8 cellular contexts compared by ENCODE assay signal in genomic region chr2:119641562-119642258, GRCh38. TPM values are rescaled to one million over a fixed set of nuclear protein-coding genes. Genes with fewer than 3 reads are reported as not detected.
DNase-seq lines count a peak whose midpoint lies in the region; ATAC-seq and TF ChIP-seq lines count a peak whose summit lies in the region.

No MANE protein-coding gene starts in this region.

- H3K36me3 ChIP-seq in DOHH2 (ENCODE audit: control insufficient read depth, low read length) (no peaks in the 10 kb centered on the region), KMS-11 (ENCODE audit: insufficient read depth) (no peaks in the 10 kb centered on the region), neuronal stem cell (replicated peaks in 1 of 2; ENCODE audit: control insufficient read depth in 2 of 2, insufficient read depth in 2 of 2, low read length in 2 of 2) (no peaks in the 10 kb centered on the region)

- no peak overlapping the region for H4K8ac ChIP-seq in neuronal stem cell (ENCODE audit: low read depth, low read length)

- no peaks in the 10 kb centered on the region for H3K4me1 Mint-ChIP-seq in activated T-helper 17 cell treated with anti-CD3 and anti-CD28 coated beads, Interleukin-2, amount 50 U/mL, for 72 hours

- whole genome bisulfite sequencing in neuronal stem cell (ENCODE audit: extremely low coverage in 2 of 2, insufficient read length in 2 of 2, insufficient replicate concordance in 1 of 2), 2 donors: no CpG with 5 or more reads among the region's 17 CpGs

- no peaks in the 10 kb centered on the region for H3F3A ChIP-seq in DOHH2 (ENCODE audit: control insufficient read depth, insufficient read depth)

- H3K4me1 ChIP-seq in DOHH2 (ENCODE audit: control insufficient read depth, low read length): 0 out of 2 replicates have a peak, but pooled peaks cover 3% of the 10 kb centered on the region
- no peaks in the 10 kb centered on the region for H3K4me1 ChIP-seq in KMS-11 (ENCODE audit: low read depth, poor library complexity, severe bottlenecking)
- peaks cover 7 to 16% of the 10 kb centered on the region in 2 donors for H3K4me1 ChIP-seq in neuronal stem cell (ENCODE audit: control insufficient read depth in 2 of 2, insufficient read depth in 1 of 2, low read depth in 1 of 2, low read length in 2 of 2)

- no peaks in the 10 kb centered on the region for H4K20me1 ChIP-seq in DOHH2 (ENCODE audit: control insufficient read depth, insufficient read depth, low read depth, low read length)
- H4K20me1 ChIP-seq in KMS-11 (ENCODE audit: insufficient read depth): no peaks in the 10 kb centered on the region

- H3K4me2 ChIP-seq in DOHH2 (ENCODE audit: low read length): no peak overlapping the region
- no peak overlapping the region for H3K4me2 ChIP-seq in KMS-11
- H3K4me2 ChIP-seq in neuronal stem cell (ENCODE audit: insufficient read depth, low read length, poor library complexity, severe bottlenecking): no peak overlapping the region

- no peaks in the 10 kb centered on the region for H3K36me3 Mint-ChIP-seq in activated T-helper 17 cell treated with anti-CD3 and anti-CD28 coated beads, Interleukin-2, amount 50 U/mL, for 72 hours (ENCODE audit: low read depth)

- H2BK15ac ChIP-seq in neuronal stem cell (ENCODE audit: low read length): no peak overlapping the region

- H3K4me3 ChIP-seq in DOHH2 (ENCODE audit: low read length) (no peak overlapping the region), KMS-11 (IDR thresholded peaks at IDR 0.05; ENCODE audit: insufficient read depth, low read depth, low read length) (no peak overlapping the region), fibroblast of pulmonary artery (replicated peaks; ENCODE audit: low read depth, low read length) (no peak overlapping the region), neuronal stem cell (ENCODE audit: low read length in 2 of 2) (no peak overlapping the region)

- peak; percentile 97 for ATAC-seq in GM21723 (IDR thresholded peaks at IDR 0.05; ENCODE audit: unreplicated experiment)
- ATAC-seq in activated T-helper 17 cell treated with anti-CD3 and anti-CD28 coated beads, Interleukin-2, amount 50 U/mL, for 72 hours (replicated peaks): peak; percentile 96

- no peak overlapping the region for H2BK120ac ChIP-seq in neuronal stem cell (ENCODE audit: low read depth, low read length)

- TF ChIP-seq CTCF in DOHH2 (IDR thresholded peaks at IDR 0.05; ENCODE audit: low read depth, low read length, poor library complexity, severe bottlenecking) (peak; percentile 95), KMS-11 (conservative IDR thresholded peaks at IDR 0.05; ENCODE audit: low read depth, low read length) (peak; percentile 79), fibroblast of pulmonary artery (IDR thresholded peaks at IDR 0.05; ENCODE audit: low read length, missing control alignments) (peak; percentile 100)

- H3K79me2 ChIP-seq in DOHH2 (ENCODE audit: control insufficient read depth, low read length) (no peaks in the 10 kb centered on the region), KMS-11 (ENCODE audit: insufficient read depth, low read depth) (no peaks in the 10 kb centered on the region)

- H3K9me3 Mint-ChIP-seq in activated T-helper 17 cell treated with anti-CD3 and anti-CD28 coated beads, Interleukin-2, amount 50 U/mL, for 72 hours: no peaks in the 10 kb centered on the region

- H3K9me3 ChIP-seq in DOHH2 (ENCODE audit: control insufficient read depth, insufficient read depth, low read length): no peaks in the 10 kb centered on the region
- H3K9me3 ChIP-seq in neuronal stem cell (replicated peaks in 1 of 2; ENCODE audit: control insufficient read depth in 2 of 2, insufficient read depth in 1 of 2, low read depth in 1 of 2, low read length in 2 of 2): no peaks in the 10 kb centered on the region

- H2BK12ac ChIP-seq in neuronal stem cell (ENCODE audit: low read length): no peak overlapping the region

- H3K27ac ChIP-seq in DOHH2 (ENCODE audit: low read depth, low read length) (no peak overlapping the region), KMS-11 (no peak overlapping the region), neuronal stem cell (replicated peaks; ENCODE audit: low read length) (no peak overlapping the region)

- H3K27me3 ChIP-seq in DOHH2 (ENCODE audit: control insufficient read depth, low read length) (no peaks in the 10 kb centered on the region), KMS-11 (ENCODE audit: insufficient read depth, low read depth) (no peaks in the 10 kb centered on the region), neuronal stem cell (ENCODE audit: control insufficient read depth in 3 of 3, insufficient read depth in 3 of 3, low read depth in 1 of 3, low read length in 3 of 3) (peaks cover 0 to 3% (median 0%) of the 10 kb centered on the region in 3 experiments)

- no peaks in the 10 kb centered on the region for H3K79me1 ChIP-seq in neuronal stem cell (ENCODE audit: low read depth, low read length)

- no peaks in the 10 kb centered on the region for H3K9me2 ChIP-seq in DOHH2 (replicated peaks; ENCODE audit: control insufficient read depth, low read length)

- H3K4ac ChIP-seq in neuronal stem cell (ENCODE audit: low read length): no peak overlapping the region

- peak; percentile 66 for DNase-seq in RPMI7951 (ENCODE audit: low read depth)
- DNase-seq in fibroblast of pulmonary artery (ENCODE audit: low read depth): peak; percentile 81
- DNase-seq in neuronal stem cell (ENCODE audit: low spot score): peak; percentile 70
- peak; percentile 54 for DNase-seq in stromal cell of bone marrow (ENCODE audit: low read depth)

- no peak overlapping the region for H4K91ac ChIP-seq in neuronal stem cell (ENCODE audit: low read depth, low read length, poor library complexity)

- H2AK5ac ChIP-seq in neuronal stem cell (ENCODE audit: low read depth, low read length): no peak overlapping the region

- H3K27me3 Mint-ChIP-seq in activated T-helper 17 cell treated with anti-CD3 and anti-CD28 coated beads, Interleukin-2, amount 50 U/mL, for 72 hours: no peaks in the 10 kb centered on the region

- H3K14ac ChIP-seq in neuronal stem cell (ENCODE audit: low read length): no peak overlapping the region

- H2AFZ ChIP-seq in KMS-11 (ENCODE audit: low read depth) (no peak overlapping the region), neuronal stem cell (ENCODE audit: low read length) (peak overlapping the region; percentile 30)

- H3K4me3 Mint-ChIP-seq in activated T-helper 17 cell treated with anti-CD3 and anti-CD28 coated beads, Interleukin-2, amount 50 U/mL, for 72 hours: no peak overlapping the region

- no peak overlapping the region for H2BK5ac ChIP-seq in neuronal stem cell (ENCODE audit: low read length)

- H3K23ac ChIP-seq in neuronal stem cell (ENCODE audit: low read depth, low read length, poor library complexity): no peak overlapping the region

- no peak overlapping the region for H3K9ac ChIP-seq in KMS-11
- no peak overlapping the region for H3K9ac ChIP-seq in neuronal stem cell (ENCODE audit: low read depth, low read length, poor library complexity)

- H3K18ac ChIP-seq in neuronal stem cell (ENCODE audit: low read length): no peak overlapping the region

- no peak overlapping the region for H3K27ac Mint-ChIP-seq in activated T-helper 17 cell treated with anti-CD3 and anti-CD28 coated beads, Interleukin-2, amount 50 U/mL, for 72 hours

RNA-seq across cellular contexts. Expression of gene TMEM177, which starts 37.3 kb away (rescaled TPM):
- total RNA-seq in RPMI7951 (2014; rRNA removed; shearing (Covaris generic)): 9.0 and 10.8 TPM in 2 replicates
- 10 to 100 TPM in 1 of 2 donors, 1 to 10 TPM in 1; 7.5 to 11.2 TPM for total RNA-seq in activated T-helper 17 cell treated with anti-CD3 and anti-CD28 coated beads, Interleukin-2, amount 50 U/mL, for 72 hours
- 17.9 TPM for polyA plus RNA-seq in neuronal stem cell (2013, experiment 1 of 2)
- polyA plus RNA-seq in neuronal stem cell (2013, experiment 2 of 2): 17.5 TPM
